3 cellular contexts compared by ENCODE assay signal in the genomic region with DNA sequence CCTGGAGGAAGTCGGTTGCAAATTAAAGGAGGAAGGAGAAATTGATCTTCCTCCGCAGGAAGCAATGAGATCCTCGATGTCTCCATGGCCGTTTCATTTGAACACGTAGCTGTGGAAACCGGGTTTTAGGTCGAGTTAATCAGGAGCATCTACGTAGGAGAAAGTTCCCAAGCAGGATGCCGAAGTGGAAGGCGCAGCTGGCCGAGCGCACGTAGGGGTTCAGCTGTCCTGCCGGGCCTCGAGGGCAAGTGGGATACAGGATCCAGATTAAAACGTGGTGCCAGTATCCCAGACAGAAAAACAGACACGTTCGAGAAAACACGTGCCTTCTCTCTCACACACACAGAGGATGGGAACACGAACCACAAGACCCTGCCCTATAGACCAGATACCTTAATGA.
TF ChIP-seq lines count a peak whose summit lies in the region.

No MANE protein-coding gene starts in this region.

TF ChIP-seq in SK-N-SH, 30 proteins besides CTCF, POLR2A, EP300 and RAD21:
- TF ChIP-seq MEF2A (IDR thresholded peaks at IDR 0.05; ENCODE audit: borderline replicate concordance, low read depth) (no peak), NRF1 (IDR thresholded peaks at IDR 0.05; ENCODE audit: low read depth, low read length) (no peak), FOXM1 (IDR thresholded peaks at IDR 0.05; ENCODE audit: low read depth) (no peak), RCOR1 (IDR thresholded peaks at IDR 0.05; ENCODE audit: low read length) (no peak), FOXJ3 (CRISPR knock-in tag; IDR thresholded peaks at IDR 0.05) (no peak), JUND (IDR thresholded peaks at IDR 0.05) (no peak), GATA2 (CRISPR knock-in tag; IDR thresholded peaks at IDR 0.05) (no peak), SIN3A (IDR thresholded peaks at IDR 0.05; ENCODE audit: borderline replicate concordance, low read depth, low read length) (no peak), MXI1 (IDR thresholded peaks at IDR 0.05; ENCODE audit: low read depth, low read length) (no peak), TAF1 (IDR thresholded peaks at IDR 0.05; ENCODE audit: borderline replicate concordance, low read depth, low read length) (no peak), TCF12 (IDR thresholded peaks at IDR 0.05) (no peak), POLR2AphosphoS5 (IDR thresholded peaks at IDR 0.05; ENCODE audit: low read depth, low read length) (no peak)
- TF ChIP-seq, protein P1, sequence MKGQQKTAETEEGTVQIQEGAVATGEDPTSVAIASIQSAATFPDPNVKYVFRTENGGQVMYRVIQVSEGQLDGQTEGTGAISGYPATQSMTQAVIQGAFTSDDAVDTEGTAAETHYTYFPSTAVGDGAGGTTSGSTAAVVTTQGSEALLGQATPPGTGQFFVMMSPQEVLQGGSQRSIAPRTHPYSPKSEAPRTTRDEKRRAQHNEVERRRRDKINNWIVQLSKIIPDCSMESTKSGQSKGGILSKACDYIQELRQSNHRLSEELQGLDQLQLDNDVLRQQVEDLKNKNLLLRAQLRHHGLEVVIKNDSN (IDR thresholded peaks at IDR 0.05; ENCODE audit: borderline replicate concordance, low read depth), result no peak
- TF ChIP-seq, protein P2, sequence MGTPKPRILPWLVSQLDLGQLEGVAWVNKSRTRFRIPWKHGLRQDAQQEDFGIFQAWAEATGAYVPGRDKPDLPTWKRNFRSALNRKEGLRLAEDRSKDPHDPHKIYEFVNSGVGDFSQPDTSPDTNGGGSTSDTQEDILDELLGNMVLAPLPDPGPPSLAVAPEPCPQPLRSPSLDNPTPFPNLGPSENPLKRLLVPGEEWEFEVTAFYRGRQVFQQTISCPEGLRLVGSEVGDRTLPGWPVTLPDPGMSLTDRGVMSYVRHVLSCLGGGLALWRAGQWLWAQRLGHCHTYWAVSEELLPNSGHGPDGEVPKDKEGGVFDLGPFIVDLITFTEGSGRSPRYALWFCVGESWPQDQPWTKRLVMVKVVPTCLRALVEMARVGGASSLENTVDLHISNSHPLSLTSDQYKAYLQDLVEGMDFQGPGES (IDR thresholded peaks at IDR 0.05; ENCODE audit: low read depth, low read length), result no peak

TF ChIP-seq in SK-N-SH treated with all-trans-retinoic acid at 6 μM for 48 hours, 23 proteins besides CTCF, POLR2A, EP300 and RAD21:
- TF ChIP-seq ESRRG (CRISPR knock-in tag; IDR thresholded peaks at IDR 0.05), result no peak
- no peak for TF ChIP-seq BACH2 (CRISPR knock-in tag; IDR thresholded peaks at IDR 0.05; ENCODE audit: borderline replicate concordance)
- no peak for TF ChIP-seq CSDC2 (CRISPR knock-in tag; IDR thresholded peaks at IDR 0.05)
- TF ChIP-seq PPARA (CRISPR knock-in tag; IDR thresholded peaks at IDR 0.05; ENCODE audit: borderline replicate concordance), result no peak
- TF ChIP-seq, protein P3, sequence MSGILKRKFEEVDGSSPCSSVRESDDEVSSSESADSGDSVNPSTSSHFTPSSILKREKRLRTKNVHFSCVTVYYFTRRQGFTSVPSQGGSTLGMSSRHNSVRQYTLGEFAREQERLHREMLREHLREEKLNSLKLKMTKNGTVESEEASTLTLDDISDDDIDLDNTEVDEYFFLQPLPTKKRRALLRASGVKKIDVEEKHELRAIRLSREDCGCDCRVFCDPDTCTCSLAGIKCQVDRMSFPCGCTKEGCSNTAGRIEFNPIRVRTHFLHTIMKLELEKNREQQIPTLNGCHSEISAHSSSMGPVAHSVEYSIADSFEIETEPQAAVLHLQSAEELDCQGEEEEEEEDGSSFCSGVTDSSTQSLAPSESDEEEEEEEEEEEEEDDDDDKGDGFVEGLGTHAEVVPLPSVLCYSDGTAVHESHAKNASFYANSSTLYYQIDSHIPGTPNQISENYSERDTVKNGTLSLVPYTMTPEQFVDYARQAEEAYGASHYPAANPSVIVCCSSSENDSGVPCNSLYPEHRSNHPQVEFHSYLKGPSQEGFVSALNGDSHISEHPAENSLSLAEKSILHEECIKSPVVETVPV (CRISPR knock-in tag; IDR thresholded peaks at IDR 0.05), result no peak
- TF ChIP-seq ZNF8 (CRISPR knock-in tag; IDR thresholded peaks at IDR 0.05), result no peak
- TF ChIP-seq ARNTL (CRISPR knock-in tag; IDR thresholded peaks at IDR 0.05; ENCODE audit: borderline replicate concordance, low read depth), result no peak
- no peak for TF ChIP-seq GLIS3 (CRISPR knock-in tag; IDR thresholded peaks at IDR 0.05)
- TF ChIP-seq ZFP3 (CRISPR knock-in tag; IDR thresholded peaks at IDR 0.05), result no peak
- no peak for TF ChIP-seq TOX (CRISPR knock-in tag; IDR thresholded peaks at IDR 0.05; ENCODE audit: borderline replicate concordance)
- no peak for TF ChIP-seq ZC3H10 (CRISPR knock-in tag; IDR thresholded peaks at IDR 0.05)
- TF ChIP-seq, protein P4, sequence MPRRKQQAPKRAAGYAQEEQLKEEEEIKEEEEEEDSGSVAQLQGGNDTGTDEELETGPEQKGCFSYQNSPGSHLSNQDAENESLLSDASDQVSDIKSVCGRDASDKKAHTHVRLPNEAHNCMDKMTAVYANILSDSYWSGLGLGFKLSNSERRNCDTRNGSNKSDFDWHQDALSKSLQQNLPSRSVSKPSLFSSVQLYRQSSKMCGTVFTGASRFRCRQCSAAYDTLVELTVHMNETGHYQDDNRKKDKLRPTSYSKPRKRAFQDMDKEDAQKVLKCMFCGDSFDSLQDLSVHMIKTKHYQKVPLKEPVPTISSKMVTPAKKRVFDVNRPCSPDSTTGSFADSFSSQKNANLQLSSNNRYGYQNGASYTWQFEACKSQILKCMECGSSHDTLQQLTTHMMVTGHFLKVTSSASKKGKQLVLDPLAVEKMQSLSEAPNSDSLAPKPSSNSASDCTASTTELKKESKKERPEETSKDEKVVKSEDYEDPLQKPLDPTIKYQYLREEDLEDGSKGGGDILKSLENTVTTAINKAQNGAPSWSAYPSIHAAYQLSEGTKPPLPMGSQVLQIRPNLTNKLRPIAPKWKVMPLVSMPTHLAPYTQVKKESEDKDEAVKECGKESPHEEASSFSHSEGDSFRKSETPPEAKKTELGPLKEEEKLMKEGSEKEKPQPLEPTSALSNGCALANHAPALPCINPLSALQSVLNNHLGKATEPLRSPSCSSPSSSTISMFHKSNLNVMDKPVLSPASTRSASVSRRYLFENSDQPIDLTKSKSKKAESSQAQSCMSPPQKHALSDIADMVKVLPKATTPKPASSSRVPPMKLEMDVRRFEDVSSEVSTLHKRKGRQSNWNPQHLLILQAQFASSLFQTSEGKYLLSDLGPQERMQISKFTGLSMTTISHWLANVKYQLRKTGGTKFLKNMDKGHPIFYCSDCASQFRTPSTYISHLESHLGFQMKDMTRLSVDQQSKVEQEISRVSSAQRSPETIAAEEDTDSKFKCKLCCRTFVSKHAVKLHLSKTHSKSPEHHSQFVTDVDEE (CRISPR knock-in tag; IDR thresholded peaks at IDR 0.05), result no peak
- no peak for TF ChIP-seq ZNF565 (CRISPR knock-in tag; conservative IDR thresholded peaks at IDR 0.05; ENCODE audit: low read depth)
- TF ChIP-seq, protein P5, sequence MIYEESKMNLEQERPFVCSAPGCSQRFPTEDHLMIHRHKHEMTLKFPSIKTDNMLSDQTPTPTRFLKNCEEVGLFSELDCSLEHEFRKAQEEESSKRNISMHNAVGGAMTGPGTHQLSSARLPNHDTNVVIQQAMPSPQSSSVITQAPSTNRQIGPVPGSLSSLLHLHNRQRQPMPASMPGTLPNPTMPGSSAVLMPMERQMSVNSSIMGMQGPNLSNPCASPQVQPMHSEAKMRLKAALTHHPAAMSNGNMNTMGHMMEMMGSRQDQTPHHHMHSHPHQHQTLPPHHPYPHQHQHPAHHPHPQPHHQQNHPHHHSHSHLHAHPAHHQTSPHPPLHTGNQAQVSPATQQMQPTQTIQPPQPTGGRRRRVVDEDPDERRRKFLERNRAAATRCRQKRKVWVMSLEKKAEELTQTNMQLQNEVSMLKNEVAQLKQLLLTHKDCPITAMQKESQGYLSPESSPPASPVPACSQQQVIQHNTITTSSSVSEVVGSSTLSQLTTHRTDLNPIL (CRISPR knock-in tag; IDR thresholded peaks at IDR 0.05; ENCODE audit: low read depth), result no peak
- TF ChIP-seq RARB (CRISPR knock-in tag; IDR thresholded peaks at IDR 0.05), result no peak
- TF ChIP-seq OSR1 (CRISPR knock-in tag; IDR thresholded peaks at IDR 0.05), result no peak
- TF ChIP-seq, protein P6, sequence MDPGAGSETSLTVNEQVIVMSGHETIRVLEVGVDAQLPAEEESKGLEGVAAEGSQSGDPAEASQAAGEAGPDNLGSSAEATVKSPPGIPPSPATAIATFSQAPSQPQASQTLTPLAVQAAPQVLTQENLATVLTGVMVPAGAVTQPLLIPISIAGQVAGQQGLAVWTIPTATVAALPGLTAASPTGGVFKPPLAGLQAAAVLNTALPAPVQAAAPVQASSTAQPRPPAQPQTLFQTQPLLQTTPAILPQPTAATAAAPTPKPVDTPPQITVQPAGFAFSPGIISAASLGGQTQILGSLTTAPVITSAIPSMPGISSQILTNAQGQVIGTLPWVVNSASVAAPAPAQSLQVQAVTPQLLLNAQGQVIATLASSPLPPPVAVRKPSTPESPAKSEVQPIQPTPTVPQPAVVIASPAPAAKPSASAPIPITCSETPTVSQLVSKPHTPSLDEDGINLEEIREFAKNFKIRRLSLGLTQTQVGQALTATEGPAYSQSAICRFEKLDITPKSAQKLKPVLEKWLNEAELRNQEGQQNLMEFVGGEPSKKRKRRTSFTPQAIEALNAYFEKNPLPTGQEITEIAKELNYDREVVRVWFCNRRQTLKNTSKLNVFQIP (CRISPR knock-in tag; IDR thresholded peaks at IDR 0.05; ENCODE audit: borderline replicate concordance, low read depth), result no peak

TF ChIP-seq in K562, 482 proteins besides CTCF, POLR2A, EP300 and RAD21:
- TF ChIP-seq IRF2 (CRISPR knock-in tag; IDR thresholded peaks at IDR 0.05), result no peak
- TF ChIP-seq PHTF2 (CRISPR knock-in tag; IDR thresholded peaks at IDR 0.05), result no peak
- no peak for TF ChIP-seq KDM5B (IDR thresholded peaks at IDR 0.05; ENCODE audit: insufficient replicate concordance, low read depth, low read length)
- no peak for TF ChIP-seq ZC3H11A (IDR thresholded peaks at IDR 0.05; ENCODE audit: low read depth, low read length)
- TF ChIP-seq STAT5B (CRISPR knock-in tag; IDR thresholded peaks at IDR 0.05), result no peak
- no peak for TF ChIP-seq ZNF785 (CRISPR knock-in tag; IDR thresholded peaks at IDR 0.05)
- no peak for TF ChIP-seq GATA2 (CRISPR knock-in tag; IDR thresholded peaks at IDR 0.05)
- TF ChIP-seq PTTG1 (tag; IDR thresholded peaks at IDR 0.05; ENCODE audit: low read depth), result no peak
- TF ChIP-seq NFATC3 (IDR thresholded peaks at IDR 0.05), result no peak
- TF ChIP-seq ZNF699 (CRISPR knock-in tag; IDR thresholded peaks at IDR 0.05; ENCODE audit: insufficient replicate concordance), result no peak
- no peak for TF ChIP-seq POU5F1 (IDR thresholded peaks at IDR 0.05; ENCODE audit: borderline replicate concordance, low read depth, low read length, partially characterized antibody)
- TF ChIP-seq HEY1 (CRISPR knock-in tag; IDR thresholded peaks at IDR 0.05; ENCODE audit: borderline replicate concordance), result no peak
- TF ChIP-seq CBFB (CRISPR knock-in tag; IDR thresholded peaks at IDR 0.05), result no peak
- TF ChIP-seq, protein P7, sequence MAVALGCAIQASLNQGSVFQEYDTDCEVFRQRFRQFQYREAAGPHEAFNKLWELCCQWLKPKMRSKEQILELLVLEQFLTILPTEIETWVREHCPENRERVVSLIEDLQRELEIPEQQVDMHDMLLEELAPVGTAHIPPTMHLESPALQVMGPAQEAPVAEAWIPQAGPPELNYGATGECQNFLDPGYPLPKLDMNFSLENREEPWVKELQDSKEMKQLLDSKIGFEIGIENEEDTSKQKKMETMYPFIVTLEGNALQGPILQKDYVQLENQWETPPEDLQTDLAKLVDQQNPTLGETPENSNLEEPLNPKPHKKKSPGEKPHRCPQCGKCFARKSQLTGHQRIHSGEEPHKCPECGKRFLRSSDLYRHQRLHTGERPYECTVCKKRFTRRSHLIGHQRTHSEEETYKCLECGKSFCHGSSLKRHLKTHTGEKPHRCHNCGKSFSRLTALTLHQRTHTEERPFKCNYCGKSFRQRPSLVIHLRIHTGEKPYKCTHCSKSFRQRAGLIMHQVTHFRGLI (CRISPR knock-in tag; IDR thresholded peaks at IDR 0.05), result no peak
- no peak for TF ChIP-seq ELK3 (CRISPR knock-in tag; IDR thresholded peaks at IDR 0.05)
- TF ChIP-seq HDAC8 (tag; IDR thresholded peaks at IDR 0.05), result no peak
- TF ChIP-seq NR3C1 (CRISPR knock-in tag; IDR thresholded peaks at IDR 0.05), result no peak
- TF ChIP-seq, protein P1 (CRISPR knock-in tag; IDR thresholded peaks at IDR 0.05), result no peak
- no peak for TF ChIP-seq ETV6 (IDR thresholded peaks at IDR 0.05; ENCODE audit: borderline replicate concordance in 1 of 2, low read depth in 2 of 2, low read length in 1 of 2)
- no peak for TF ChIP-seq ETV6 (CRISPR knock-in tag; IDR thresholded peaks at IDR 0.05; ENCODE audit: borderline replicate concordance)
- no peak for TF ChIP-seq TCF7L2 (IDR thresholded peaks at IDR 0.05; ENCODE audit: low read depth, low read length)
